Comparison of ENCODE assay signal across 22 cellular contexts in the genomic region with DNA sequence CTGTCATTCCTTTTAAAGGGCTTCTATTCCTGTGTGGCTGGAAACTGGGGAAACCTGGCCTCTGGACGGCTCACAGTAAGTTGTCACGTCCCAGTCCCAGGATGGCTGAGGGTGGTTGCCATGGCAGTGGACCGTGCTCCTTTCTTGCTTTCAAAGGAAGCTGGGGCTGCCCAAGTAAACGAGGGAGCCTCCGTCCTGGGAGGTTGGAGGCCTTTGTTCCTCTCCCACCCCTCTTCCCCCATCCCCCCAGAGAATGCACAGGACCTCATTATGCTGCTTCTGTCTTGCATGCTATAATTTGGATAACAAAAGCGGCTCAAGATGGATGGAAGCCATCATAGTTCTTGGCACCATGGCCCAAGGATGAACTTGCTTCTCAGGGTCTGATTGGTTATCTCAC.
DNase-seq lines count a peak whose midpoint lies in the region; ATAC-seq, FAIRE-seq and TF ChIP-seq lines count a peak whose summit lies in the region.
"Had no signal": no experiment of that assay in that cellular context is flagged by ENCODE, and none has a peak within 500 bp of the region (broad histone marks: within the 10 kb centered on the region; RNA-seq: fewer than 3 reads in every experiment).

No MANE protein-coding gene starts in this region.

- intact Hi-C loops in left cardiac atrium (cut with DNase I): no loop called here
- intact Hi-C loops in Right ventricle myocardium superior (cut with DNase I): no loop called here

- no peak for FAIRE-seq in GM12892 (lab: Jason Lieb, UNC)
- FAIRE-seq: keratinocyte had no signal

- H3K9me3 ChIP-seq in right atrium auricular region (no peaks in the 10 kb centered on the region), mesodermal cell (ENCODE audit: control insufficient read depth, low read length) (no peaks in the 10 kb centered on the region)
- H3K9me3 ChIP-seq: neutrophil, tibial nerve had no signal

- DNase-seq in right atrium auricular region (ENCODE audit: low spot score) (peak; percentile 18), left cardiac atrium (no peak), ecto neural progenitor cell (ENCODE audit: low spot score) (peak; percentile 61), GM12892 (ENCODE audit: insufficient read length) (no peak), Right ventricle myocardium superior (no peak), H4 (ENCODE audit: low spot score) (no peak)
- DNase-seq: ACHN; caudate nucleus; CD4-positive, CD25-positive, alpha-beta regulatory T cell; DMS79; effector memory CD8-positive, alpha-beta T cell; GM23248; mesenchymal stem cell; SHP77; stimulated activated naive B cell treated with anti-CD40 and anti-IgM and Interleukin-4, amounts not matched to agents 10 μg/mL and 1 μg/mL and 100 μg/mL, for 72 hours had no signal

- no peaks in the 10 kb centered on the region for H3K36me3 ChIP-seq in right atrium auricular region
- no peaks in the 10 kb centered on the region for H3K36me3 ChIP-seq in mesodermal cell (ENCODE audit: control insufficient read depth, insufficient read depth, low read length)
- H3K36me3 ChIP-seq: neutrophil, tibial nerve had no signal

- H3K4me3 ChIP-seq in right atrium auricular region (no peak overlapping the region), mesodermal cell (ENCODE audit: extremely low read depth, insufficient read depth, low read length, poor library complexity, severe bottlenecking) (no peak overlapping the region)
- H3K4me3 ChIP-seq: GM23248, tibial nerve had no signal

- H3K4me1 ChIP-seq in right atrium auricular region (no peaks in the 10 kb centered on the region), mesodermal cell (ENCODE audit: control insufficient read depth, insufficient read depth, low read length, poor library complexity, severe bottlenecking) (peaks cover 4% of the 10 kb centered on the region)

- no peak for TF ChIP-seq CTCF in right atrium auricular region (IDR thresholded peaks at IDR 0.05)

- TF ChIP-seq POLR2A in GM12892 (IDR thresholded peaks at IDR 0.05; ENCODE audit: low read depth, low read length): no peak

- ATAC-seq in left cardiac atrium (no peak), HG03280 (IDR thresholded peaks at IDR 0.05; ENCODE audit: unreplicated experiment) (no peak), Right ventricle myocardium superior (ENCODE audit: poor library complexity) (no peak)
- ATAC-seq: activated CD8-positive, alpha-beta T cell treated with anti-CD3 and anti-CD28 coated beads, Interleukin-2, amount 10 ng/mL, durations not matched to agents 7 days and 5 days; effector memory CD8-positive, alpha-beta T cell; stimulated activated naive B cell treated with anti-CD40 and anti-IgM and Interleukin-4, amounts not matched to agents 10 μg/mL and 1 μg/mL and 100 μg/mL, for 72 hours; T-cell had no signal

- WGBS in mesodermal cell (ENCODE audit: insufficient coverage in 2 of 2), 2 experiments: 40 to 44% methylated on average over 4 to 5 of the region's 6 CpGs

- no peaks in the 10 kb centered on the region for H3K27me3 ChIP-seq in right atrium auricular region
- H3K27me3 ChIP-seq: neutrophil, tibial nerve had no signal

- no peak overlapping the region for H3K27ac ChIP-seq in right atrium auricular region
- H3K27ac ChIP-seq in mesodermal cell (ENCODE audit: low read depth, low read length, severe bottlenecking): peak overlapping the region; percentile 41
- H3K27ac ChIP-seq: GM23248, neutrophil, tibial nerve had no signal

Comparison
In these comparisons a context has a peak if more than half of its experiments do, and no peak if none do; other contexts are left out.
1. DNase-seq: peak in right atrium auricular region (single experiment) and ecto neural progenitor cell (single experiment); none in left cardiac atrium (single experiment), GM12892 (single experiment), Right ventricle myocardium superior (single experiment) and H4 (single experiment).